ENCODE assay signal across 1 cellular context in the genomic region with DNA sequence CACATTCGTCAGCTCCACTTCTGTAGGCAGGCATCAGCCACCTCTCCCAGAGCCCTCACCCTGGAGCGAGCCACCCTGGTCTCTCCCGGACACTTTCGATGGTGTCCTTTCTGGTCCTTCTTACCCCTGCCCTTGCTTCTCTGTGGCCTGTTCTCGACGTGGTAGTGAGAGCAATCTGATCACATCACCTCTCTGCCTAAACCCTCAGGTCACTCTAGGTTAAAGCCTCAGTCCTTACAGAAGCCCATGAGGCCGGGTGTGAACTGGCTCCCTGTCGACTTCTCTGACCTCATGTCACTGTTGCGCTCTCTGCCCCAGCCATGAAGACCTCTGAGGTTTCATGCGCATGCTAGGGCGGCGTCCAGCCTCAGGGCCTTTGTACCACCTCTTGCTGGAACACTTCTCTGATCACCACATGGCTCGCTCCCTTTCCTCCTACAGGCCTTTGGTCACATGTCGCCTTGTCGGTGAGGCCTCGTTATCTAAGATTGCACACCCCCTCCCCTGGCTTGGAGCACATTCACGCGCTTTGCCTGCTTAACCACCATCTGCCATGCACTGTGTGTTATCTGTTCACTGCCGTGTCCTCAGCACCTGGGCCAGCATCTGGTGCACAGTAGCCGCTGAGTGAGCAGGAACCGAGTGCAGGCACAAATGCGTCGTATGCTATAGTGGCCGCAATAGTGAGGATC.
TF ChIP-seq lines count a peak whose summit lies in the region.

No MANE protein-coding gene starts in this region.

TF ChIP-seq in GM12878, 131 proteins besides CTCF, POLR2A, EP300 and RAD21 (continued from another document):
- TF ChIP-seq, protein P1, sequence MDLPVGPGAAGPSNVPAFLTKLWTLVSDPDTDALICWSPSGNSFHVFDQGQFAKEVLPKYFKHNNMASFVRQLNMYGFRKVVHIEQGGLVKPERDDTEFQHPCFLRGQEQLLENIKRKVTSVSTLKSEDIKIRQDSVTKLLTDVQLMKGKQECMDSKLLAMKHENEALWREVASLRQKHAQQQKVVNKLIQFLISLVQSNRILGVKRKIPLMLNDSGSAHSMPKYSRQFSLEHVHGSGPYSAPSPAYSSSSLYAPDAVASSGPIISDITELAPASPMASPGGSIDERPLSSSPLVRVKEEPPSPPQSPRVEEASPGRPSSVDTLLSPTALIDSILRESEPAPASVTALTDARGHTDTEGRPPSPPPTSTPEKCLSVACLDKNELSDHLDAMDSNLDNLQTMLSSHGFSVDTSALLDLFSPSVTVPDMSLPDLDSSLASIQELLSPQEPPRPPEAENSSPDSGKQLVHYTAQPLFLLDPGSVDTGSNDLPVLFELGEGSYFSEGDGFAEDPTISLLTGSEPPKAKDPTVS (IDR thresholded peaks at IDR 0.05; ENCODE audit: low read depth, low read length): no peak
- TF ChIP-seq RELB (IDR thresholded peaks at IDR 0.05; ENCODE audit: low read depth) (no peak), CHD1 (IDR thresholded peaks at IDR 0.05; ENCODE audit: low read depth, low read length) (no peak), GATAD2B (conservative IDR thresholded peaks at IDR 0.05; ENCODE audit: low read depth) (no peak), FOXK2 (IDR thresholded peaks at IDR 0.05) (no peak), RBBP5 (conservative IDR thresholded peaks at IDR 0.05) (no peak), NRF1 (conservative IDR thresholded peaks at IDR 0.05; ENCODE audit: low read depth, low read length) (no peak), SIN3A (IDR thresholded peaks at IDR 0.05; ENCODE audit: low read depth, low read length) (no peak), NFXL1 (IDR thresholded peaks at IDR 0.05; ENCODE audit: borderline replicate concordance) (no peak), EGR1 (IDR thresholded peaks at IDR 0.05; ENCODE audit: borderline replicate concordance in 1 of 2, low read depth in 2 of 2, low read length in 2 of 2) (no peak)
- TF ChIP-seq, protein P2, sequence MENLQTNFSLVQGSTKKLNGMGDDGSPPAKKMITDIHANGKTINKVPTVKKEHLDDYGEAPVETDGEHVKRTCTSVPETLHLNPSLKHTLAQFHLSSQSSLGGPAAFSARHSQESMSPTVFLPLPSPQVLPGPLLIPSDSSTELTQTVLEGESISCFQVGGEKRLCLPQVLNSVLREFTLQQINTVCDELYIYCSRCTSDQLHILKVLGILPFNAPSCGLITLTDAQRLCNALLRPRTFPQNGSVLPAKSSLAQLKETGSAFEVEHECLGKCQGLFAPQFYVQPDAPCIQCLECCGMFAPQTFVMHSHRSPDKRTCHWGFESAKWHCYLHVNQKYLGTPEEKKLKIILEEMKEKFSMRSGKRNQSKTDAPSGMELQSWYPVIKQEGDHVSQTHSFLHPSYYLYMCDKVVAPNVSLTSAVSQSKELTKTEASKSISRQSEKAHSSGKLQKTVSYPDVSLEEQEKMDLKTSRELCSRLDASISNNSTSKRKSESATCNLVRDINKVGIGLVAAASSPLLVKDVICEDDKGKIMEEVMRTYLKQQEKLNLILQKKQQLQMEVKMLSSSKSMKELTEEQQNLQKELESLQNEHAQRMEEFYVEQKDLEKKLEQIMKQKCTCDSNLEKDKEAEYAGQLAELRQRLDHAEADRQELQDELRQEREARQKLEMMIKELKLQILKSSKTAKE (IDR thresholded peaks at IDR 0.05; ENCODE audit: low read depth, poor library complexity, severe bottlenecking): no peak
- TF ChIP-seq, protein P3, sequence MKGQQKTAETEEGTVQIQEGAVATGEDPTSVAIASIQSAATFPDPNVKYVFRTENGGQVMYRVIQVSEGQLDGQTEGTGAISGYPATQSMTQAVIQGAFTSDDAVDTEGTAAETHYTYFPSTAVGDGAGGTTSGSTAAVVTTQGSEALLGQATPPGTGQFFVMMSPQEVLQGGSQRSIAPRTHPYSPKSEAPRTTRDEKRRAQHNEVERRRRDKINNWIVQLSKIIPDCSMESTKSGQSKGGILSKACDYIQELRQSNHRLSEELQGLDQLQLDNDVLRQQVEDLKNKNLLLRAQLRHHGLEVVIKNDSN (IDR thresholded peaks at IDR 0.05; ENCODE audit: borderline replicate concordance, extremely low read length, insufficient read depth, low read depth, low read length): no peak
TF ChIP-seq in GM12878: peak in this region for 0.
